In genomic region chr17:79424471-79425185, GRCh38 we compare ENCODE assay signal across 1 cellular context.
TF ChIP-seq lines count a peak whose summit lies in the region.

No MANE protein-coding gene starts in this region.

TF ChIP-seq in A549, 52 proteins besides CTCF, POLR2A, EP300 and RAD21 (continued from another document):
- TF ChIP-seq SMC3 (IDR thresholded peaks at IDR 0.05) = no peak
- TF ChIP-seq NFE2L2 (conservative IDR thresholded peaks at IDR 0.05; ENCODE audit: low read length) = no peak
- TF ChIP-seq ZC3H11A (IDR thresholded peaks at IDR 0.05) = no peak
- no peak for TF ChIP-seq CHD4 (IDR thresholded peaks at IDR 0.05; ENCODE audit: borderline replicate concordance)
- no peak for TF ChIP-seq PHF8 (IDR thresholded peaks at IDR 0.05; ENCODE audit: borderline replicate concordance, low read depth)
- TF ChIP-seq JUNB (IDR thresholded peaks at IDR 0.05) = no peak
- TF ChIP-seq ATOH8 (CRISPR knock-in tag; IDR thresholded peaks at IDR 0.05; ENCODE audit: low read depth) = no peak
- TF ChIP-seq HOXA7 (CRISPR knock-in tag; IDR thresholded peaks at IDR 0.05) = no peak
- no peak for TF ChIP-seq ZSCAN20 (CRISPR knock-in tag; IDR thresholded peaks at IDR 0.05)
- TF ChIP-seq KDM1A (IDR thresholded peaks at IDR 0.05; ENCODE audit: low read depth) = no peak
- no peak for TF ChIP-seq FOXS1 (CRISPR knock-in tag; IDR thresholded peaks at IDR 0.05)
- no peak for TF ChIP-seq NPAS2 (CRISPR knock-in tag; IDR thresholded peaks at IDR 0.05; ENCODE audit: borderline replicate concordance)
- TF ChIP-seq HES2 (IDR thresholded peaks at IDR 0.05) = no peak
- no peak for TF ChIP-seq RNF2 (IDR thresholded peaks at IDR 0.05; ENCODE audit: borderline replicate concordance, low read depth)
- TF ChIP-seq HOXB5 (CRISPR knock-in tag; IDR thresholded peaks at IDR 0.05) = no peak
